21 cellular contexts compared by ENCODE assay signal in the genomic region with DNA sequence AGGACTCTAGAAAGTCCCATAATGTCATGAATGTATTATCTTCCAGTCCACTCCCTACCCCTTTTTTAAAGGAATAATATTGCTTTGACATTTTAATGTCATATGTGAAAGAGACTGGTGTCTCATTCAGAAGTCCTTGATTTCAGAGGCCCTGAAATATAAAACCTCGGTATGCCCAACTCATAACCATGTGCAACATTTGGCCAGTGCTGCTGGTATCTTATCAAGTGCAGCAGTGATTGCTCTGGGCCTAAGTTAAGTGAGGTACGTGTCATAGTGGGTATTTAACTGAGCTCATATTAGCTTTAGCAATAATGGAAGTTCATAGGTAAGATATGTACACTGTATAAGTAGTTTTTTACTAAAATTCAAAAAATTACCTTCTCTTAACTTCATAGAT.
"Had no signal": no experiment of that assay in that cellular context is flagged by ENCODE, and none has a peak within 500 bp of the region (broad histone marks: within the 10 kb centered on the region; RNA-seq: fewer than 3 reads in every experiment).

No MANE protein-coding gene starts in this region.

- ATAC-seq: lower lobe of right lung; mucosa of descending colon; naive thymus-derived CD8-positive, alpha-beta T cell; pancreas; sciatic nerve; stimulated activated memory B cell treated with anti-CD40 and anti-IgM and Interleukin-4, amounts not matched to agents 10 μg/mL and 1 μg/mL and 100 μg/mL, for 72 hours; stimulated activated naive CD8-positive, alpha-beta T cell treated with anti-CD3 and anti-CD28 coated beads, Interleukin-15, amount 100 ng/mL, for 72 hours had no signal

- H3K9me3 ChIP-seq: heart right ventricle, lower lobe of right lung, mucosa of descending colon, pancreas, prostate gland, spleen, tibial nerve, uterus had no signal

- H3K4me1 ChIP-seq: lower lobe of right lung, pancreas, prostate gland, spleen, tibial nerve, uterus had no signal

- H3K27ac ChIP-seq: heart right ventricle, hepatocyte, lower lobe of right lung, pancreas, prostate gland, spleen, tibial nerve, uterus had no signal

- H3K27me3 ChIP-seq: heart right ventricle, hepatocyte, pancreas, spleen, tibial nerve, uterus had no signal

- H3K36me3 ChIP-seq: heart right ventricle, lower lobe of right lung, pancreas, prostate gland, spleen, tibial nerve, uterus had no signal

- H3K4me3 ChIP-seq: heart right ventricle, hepatocyte, lower lobe of right lung, mucosa of descending colon, pancreas, prostate gland, spleen, tibial nerve, uterus had no signal

- DNase-seq: heart right ventricle; islet precursor cell; lower lobe of right lung; mesendoderm; mucosa of descending colon; naive thymus-derived CD8-positive, alpha-beta T cell; nucleus accumbens; pancreas; posterior cingulate gyrus; small intestine; spleen; stimulated activated CD4-positive, alpha-beta T cell treated with anti-CD3 and anti-CD28 coated beads, Interleukin-4, amount 100 ng/mL, for 24 hours; stimulated activated naive CD4-positive, alpha-beta T cell treated with Interleukin-2 at 50 U/mL for 16 hours; stimulated activated naive CD8-positive, alpha-beta T cell treated with anti-CD3 and anti-CD28 coated beads, Interleukin-15, amount 100 ng/mL, for 72 hours; substantia nigra; uterus had no signal
